ENCODE assay signal across 8 cellular contexts in the genomic region with DNA sequence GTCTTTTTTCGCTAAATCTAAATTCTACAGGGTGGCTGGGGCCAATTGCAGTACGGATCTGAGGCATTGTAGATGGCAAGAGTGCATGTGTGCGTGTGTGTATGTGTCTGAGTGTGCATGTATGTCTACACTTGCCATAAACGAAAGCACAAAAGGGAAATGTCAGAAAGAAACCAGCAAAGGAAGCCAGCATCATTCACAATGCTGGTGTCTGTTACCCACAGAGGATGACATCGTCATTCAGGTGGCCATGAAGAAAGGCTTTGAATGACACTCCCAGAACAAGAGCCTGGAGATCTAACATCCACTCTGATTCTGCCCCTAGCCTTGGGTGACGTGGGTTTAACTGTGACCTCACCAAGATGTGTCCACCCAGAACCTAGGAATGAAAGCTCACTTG.
"Had no signal": no experiment of that assay in that cellular context is flagged by ENCODE, and none has a peak within 500 bp of the region (broad histone marks: within the 10 kb centered on the region; RNA-seq: fewer than 3 reads in every experiment).

No MANE protein-coding gene starts in this region.

- DNase-seq: IMR-90, KBM-7, KG1 had no signal

- ATAC-seq: HepG2, K562 had no signal

- H3K27me3 Mint-ChIP-seq: IgD-negative memory B cell had no signal

- H3K4me3 ChIP-seq: K562 had no signal

- H3K4me1 Mint-ChIP-seq: IgD-negative memory B cell had no signal

- H3K27ac Mint-ChIP-seq: IgD-negative memory B cell had no signal

- H3K27ac ChIP-seq: HL-60, KMS-11 had no signal

- H3K4me2 ChIP-seq: KMS-11 had no signal

- H3K9ac ChIP-seq: KMS-11 had no signal

- H3K4me3 Mint-ChIP-seq: IgD-negative memory B cell had no signal

- H3K9me3 Mint-ChIP-seq: IgD-negative memory B cell had no signal
